ENCODE assay signal across 20 cellular contexts in the genomic region with DNA sequence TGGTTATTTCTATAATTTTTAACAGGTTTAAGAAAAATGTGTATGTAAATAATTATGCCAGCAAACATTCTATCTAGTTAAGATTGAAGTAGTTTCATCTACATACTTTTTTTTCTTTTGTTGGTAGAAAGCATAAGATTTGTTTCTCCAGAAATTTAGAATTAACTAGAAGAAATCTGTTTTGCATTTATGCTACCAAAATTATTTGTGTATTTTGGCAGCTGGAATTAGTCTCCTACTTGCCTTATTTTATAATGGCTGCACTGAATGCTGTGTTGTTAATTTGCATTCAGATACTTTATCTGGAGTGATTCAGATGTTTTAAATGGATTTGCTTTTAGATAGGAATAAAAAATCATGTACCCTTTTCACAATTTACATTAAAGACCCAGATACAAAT.
DNase-seq lines count a peak whose midpoint lies in the region; ATAC-seq, FAIRE-seq and TF ChIP-seq lines count a peak whose summit lies in the region.
"Had no signal": no experiment of that assay in that cellular context is flagged by ENCODE, and none has a peak within 500 bp of the region (broad histone marks: within the 10 kb centered on the region; RNA-seq: fewer than 3 reads in every experiment).

No MANE protein-coding gene starts in this region.

- no peak overlapping the region; a peak in 1 of 4 replicates for H3K27ac ChIP-seq in SK-N-SH (ENCODE audit: low read depth in 2 of 2, low read length in 1 of 2)
- H3K27ac ChIP-seq: BLaER1, C4-2B had no signal

- ATAC-seq in GM21390 (IDR thresholded peaks at IDR 0.05; ENCODE audit: unreplicated experiment): no peak
- ATAC-seq: CD8-positive, alpha-beta T cell had no signal

- no peaks in the 10 kb centered on the region for H3K79me2 ChIP-seq in SK-N-SH (ENCODE audit: insufficient read depth)

- CTCF ChIA-PET in SK-N-SH (lab: Yijun Ruan, JAX): no interaction called here

- H3K4me2 ChIP-seq in SK-N-SH: no peak overlapping the region
- H3K4me2 ChIP-seq: BLaER1 had no signal

- no peaks in the 10 kb centered on the region for H3K9me2 ChIP-seq in SK-N-SH

- H3F3A ChIP-seq in SK-N-SH (replicated peaks; ENCODE audit: insufficient read depth): no peaks in the 10 kb centered on the region

- TF ChIP-seq EP300 in SK-N-SH (IDR thresholded peaks at IDR 0.05; ENCODE audit: borderline replicate concordance in 1 of 2, low read depth in 1 of 2, low read length in 1 of 2): peak in 1 of 2 experiments; percentile 44; a peak in 1 of 4 replicates

- POLR2A ChIA-PET in SK-N-SH (lab: Yijun Ruan, JAX): no interaction called here

- H4K20me1 ChIP-seq in SK-N-SH (ENCODE audit: insufficient read depth): no peaks in the 10 kb centered on the region
- H4K20me1 ChIP-seq: BLaER1 had no signal

- H3K27me3 ChIP-seq in SK-N-SH (ENCODE audit: insufficient read depth): no peaks in the 10 kb centered on the region
- H3K27me3 ChIP-seq: BLaER1 had no signal

- no peak overlapping the region for H3K9ac ChIP-seq in SK-N-SH
- H3K9ac ChIP-seq: BLaER1 had no signal

- TF ChIP-seq CTCF in SK-N-SH (IDR thresholded peaks at IDR 0.05): no peak

- FAIRE-seq in endometrium (lab: Jason Lieb, UNC): peak; percentile 78
- FAIRE-seq: GM12891, GM18507, H54 had no signal

- TF ChIP-seq RAD21 in SK-N-SH (IDR thresholded peaks at IDR 0.05; ENCODE audit: low read length): no peak

- no peak for DNase-seq in SK-N-SH
- DNase-seq in fibroblast of peridontal ligament (ENCODE audit: extremely low read depth): peak; percentile 54
- no peak for DNase-seq in ureter (ENCODE audit: low spot score)
- DNase-seq in NCI-H1930 (lab: John Stamatoyannopoulos, UW): no peak
- DNase-seq: Caco-2; CD4-positive, CD25-positive, alpha-beta regulatory T cell; CD8-positive, alpha-beta T cell; DMS153; DMS79; GF-D8; GOT3; HFFc6 had no signal

- no peak overlapping the region for H3K4me3 ChIP-seq in SK-N-SH (ENCODE audit: low read depth in 2 of 2, low read length in 1 of 2)
- H3K4me3 ChIP-seq: BLaER1, HAP-1 had no signal

- H3K36me3 ChIP-seq in SK-N-SH (replicated peaks in 1 of 2; ENCODE audit: control insufficient read depth in 1 of 2, insufficient read depth in 2 of 2, low read length in 1 of 2): no peaks in the 10 kb centered on the region
- H3K36me3 ChIP-seq: BLaER1, HAP-1 had no signal

- H3K4me1 ChIP-seq in SK-N-SH (ENCODE audit: control insufficient read depth in 1 of 2, insufficient read depth in 2 of 2, low read depth in 1 of 2, low read length in 1 of 2): peaks cover 0 to 11% of the 10 kb centered on the region in 2 experiments; a peak in 1 of 4 replicates
- H3K4me1 ChIP-seq: BLaER1, Caco-2, HAP-1 had no signal

- no peak overlapping the region for H2AFZ ChIP-seq in SK-N-SH (ENCODE audit: low read depth)

- H3K9me3 ChIP-seq in SK-N-SH: no peaks in the 10 kb centered on the region
- H3K9me3 ChIP-seq: BLaER1, Caco-2, HAP-1 had no signal

TF ChIP-seq in SK-N-SH, 30 proteins besides CTCF, POLR2A, EP300 and RAD21:
- TF ChIP-seq GATA2 (CRISPR knock-in tag; IDR thresholded peaks at IDR 0.05): peak; percentile 32; the same call in 1 of the 2 replicates
- TF ChIP-seq FOXJ3 (CRISPR knock-in tag; IDR thresholded peaks at IDR 0.05): no peak
TF ChIP-seq in SK-N-SH: peak in this region for 1.
